Comparison of ENCODE assay signal across 10 cellular contexts in genomic region chr10:71312840-71313789, GRCh38. TPM values are rescaled to one million over a fixed set of nuclear protein-coding genes. Genes with fewer than 3 reads are reported as not detected.
A peak's percentile ranks its signal among the peaks of the same experiment; 100 is the strongest.
DNase-seq lines count a peak whose midpoint lies in the region; ATAC-seq and TF ChIP-seq lines count a peak whose summit lies in the region.
"Had no signal": no experiment of that assay in that cellular context is flagged by ENCODE, and none has a peak within 500 bp of the region (broad histone marks: within the 10 kb centered on the region; RNA-seq: fewer than 3 reads in every experiment).

No MANE protein-coding gene starts in this region.

- WGBS in testis, 2 donors = 32 to 37% methylated on average over 18 to 19 of the region's 19 CpGs

- no peak for TF ChIP-seq POLR2A in testis (IDR thresholded peaks at IDR 0.05)

- ATAC-seq in left lung = peak; percentile 48

- H3K27me3 ChIP-seq in MG63 (no peaks in the 10 kb centered on the region), left lung (no peaks in the 10 kb centered on the region), testis (no peaks in the 10 kb centered on the region), ascending aorta (no peaks in the 10 kb centered on the region)

- TF ChIP-seq CTCF in left lung (IDR thresholded peaks at IDR 0.05) = no peak
- no peak for TF ChIP-seq CTCF in testis (IDR thresholded peaks at IDR 0.05)
- TF ChIP-seq CTCF in ascending aorta (IDR thresholded peaks at IDR 0.05) = no peak

- H3K27ac ChIP-seq in left lung = no peak overlapping the region
- peak overlapping the region; percentile 69 to 80 for H3K27ac ChIP-seq in testis
- H3K27ac ChIP-seq in ascending aorta = no peak overlapping the region

- no peaks in the 10 kb centered on the region for H3K9me3 ChIP-seq in MG63
- no peaks in the 10 kb centered on the region for H3K9me3 ChIP-seq in left lung
- H3K9me3 ChIP-seq in testis = no peaks in the 10 kb centered on the region
- no peaks in the 10 kb centered on the region for H3K9me3 ChIP-seq in ascending aorta

- DNase-seq in MG63 = peak; percentile 45
- DNase-seq in cerebellum (ENCODE audit: low spot score) = peak; percentile 91
- no peak for DNase-seq in left lung
- DNase-seq in testis = peak; percentile 92
- DNase-seq in NCI-H1092 treated with DMSO at 0.1 percent for 48 hours (lab: John Stamatoyannopoulos, UW) = no peak
- no peak for DNase-seq in ascending aorta (ENCODE audit: low spot score in 2 of 2)
- DNase-seq in CD1c-positive myeloid dendritic cell (ENCODE audit: extremely low spot score) = no peak
- no peak for DNase-seq in HK-2 (ENCODE audit: unreplicated experiment)
- DNase-seq: activated T-cell treated with anti-CD3 and anti-CD28 coated beads for 4 hours, NCI-H1417 had no signal

- intact Hi-C loops in left lung (cut with DNase I) = no loop called here
- intact Hi-C loops in testis (cut with DNase I; ENCODE audit: low total_unique reads) = loop anchor here (10.0 kb wide), 1 partner anchor 262 kb away; no protein-coding TSS in a partner anchor
- intact Hi-C loops in ascending aorta (cut with DNase I) = loop anchor here (10.0 kb wide), 1 partner anchor 732 kb away; no protein-coding TSS in a partner anchor

- H3K36me3 ChIP-seq in MG63 (no peaks in the 10 kb centered on the region), left lung (no peaks in the 10 kb centered on the region), testis (ENCODE audit: low read depth, missing control alignments) (no peaks in the 10 kb centered on the region), ascending aorta (no peaks in the 10 kb centered on the region)

- H3K4me3 ChIP-seq in MG63 (no peak overlapping the region), left lung (no peak overlapping the region), testis (no peak overlapping the region), ascending aorta (no peak overlapping the region)

- H3K4me1 ChIP-seq in left lung (peaks cover 10 to 20% of the 10 kb centered on the region in 2 donors), testis (peaks cover 14% of the 10 kb centered on the region), ascending aorta (peaks cover 0 to 2% of the 10 kb centered on the region in 2 donors)

RNA-seq across cellular contexts. Expression of gene SLC29A3, which starts 5.9 kb away (rescaled TPM):
- total RNA-seq in MG63 (2014; rRNA removed; shearing (Covaris generic); ENCODE audit: low replicate concordance) = 0.92 TPM in 1 of 2 replicates, not detected in the other
- total RNA-seq in cerebellum (3.2 TPM), left lung (10 to 100 TPM in 1 of 2 donors, 1 to 10 TPM in 1; 7.8 to 13.4 TPM), testis (10 to 100 TPM; 10.7 to 14.0 TPM), ascending aorta (0.64 TPM)
- 12.7 TPM for polyA plus RNA-seq in testis (ENCODE audit: insufficient read depth, low read depth, low replicate concordance)

Comparison
In these comparisons a context has a peak if more than half of its experiments do, and no peak if none do; other contexts are left out.
1. DNase-seq: peak in MG63 (single experiment), cerebellum (single experiment) and testis (single experiment); none in left lung (0 of 2), NCI-H1092 treated with DMSO at 0.1 percent for 48 hours (single experiment), ascending aorta (0 of 2), CD1c-positive myeloid dendritic cell (single experiment) and HK-2 (single experiment).
2. H3K27ac ChIP-seq: peak in testis (2 of 2); none in left lung (0 of 2) and ascending aorta (0 of 2).
3. intact Hi-C loops: an anchor here in testis (10.0 kb wide) and ascending aorta (10.0 kb wide); none called in left lung.